In the genomic region with DNA sequence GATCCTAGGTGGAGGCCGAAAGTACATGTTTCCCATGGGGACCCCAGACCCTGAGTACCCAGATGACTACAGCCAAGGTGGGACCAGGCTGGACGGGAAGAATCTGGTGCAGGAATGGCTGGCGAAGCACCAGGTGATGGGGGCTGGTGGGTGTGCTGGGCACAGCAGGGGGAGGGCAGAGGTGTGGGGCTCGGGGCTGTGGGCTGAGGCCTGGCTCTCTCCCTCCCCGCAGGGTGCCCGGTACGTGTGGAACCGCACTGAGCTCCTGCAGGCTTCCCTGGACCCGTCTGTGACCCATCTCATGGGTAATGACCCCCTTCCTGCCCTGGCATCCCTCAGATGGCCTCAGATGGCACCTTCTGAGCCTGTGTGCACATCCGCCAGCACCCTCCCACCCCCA, we compare ENCODE assay signal across 22 cellular contexts. TPM values are rescaled to one million over a fixed set of nuclear protein-coding genes. Genes with fewer than 3 reads are reported as not detected.
"Had no signal": no experiment of that assay in that cellular context is flagged by ENCODE, and none has a peak within 500 bp of the region (broad histone marks: within the 10 kb centered on the region; RNA-seq: fewer than 3 reads in every experiment).

No MANE protein-coding gene starts in this region.

RNA-seq across cellular contexts. Expression of a gene that starts 1.6 kb away (rescaled TPM):
- total RNA-seq: naive thymus-derived CD4-positive, alpha-beta T cell; natural killer cell; occipital lobe; osteoblast; progenitor cell of endocrine pancreas; psoas muscle; renal cortical epithelial cell; right cardiac atrium; right lobe of liver; smooth muscle cell; spleen; stomach; subcutaneous adipose tissue; temporal lobe; thoracic aorta; thyroid gland; tibial nerve; urinary bladder; vagina had no signal
- polyA plus RNA-seq: naive thymus-derived CD4-positive, alpha-beta T cell; neural cell; psoas muscle; right cardiac atrium; smooth muscle cell; spleen; stomach; urinary bladder had no signal

RNA-seq across cellular contexts. Expression of a gene that starts 29.7 kb away (rescaled TPM):
- total RNA-seq: occipital lobe, osteoblast, progenitor cell of endocrine pancreas, psoas muscle, renal cortical epithelial cell, right cardiac atrium, right lobe of liver, spleen, stomach, subcutaneous adipose tissue, temporal lobe, thoracic aorta, thyroid gland, tibial nerve, urinary bladder, vagina had no signal
- polyA plus RNA-seq: naive thymus-derived CD4-positive, alpha-beta T cell; neural cell; ovary; psoas muscle; right cardiac atrium; smooth muscle cell; spleen; stomach; urinary bladder had no signal

RNA-seq across cellular contexts. Expression of a gene that starts 47.7 kb away (rescaled TPM):
- total RNA-seq: naive thymus-derived CD4-positive, alpha-beta T cell; natural killer cell; occipital lobe; osteoblast; progenitor cell of endocrine pancreas; psoas muscle; renal cortical epithelial cell; right cardiac atrium; smooth muscle cell; spleen; subcutaneous adipose tissue; temporal lobe; thoracic aorta; thyroid gland; tibial nerve; upper lobe of left lung; urinary bladder; vagina had no signal
- polyA plus RNA-seq: naive thymus-derived CD4-positive, alpha-beta T cell; neural cell; ovary; right cardiac atrium; smooth muscle cell; spleen; stomach; urinary bladder had no signal
